In genomic region chr18:34640273-34640672, GRCh38 we compare ENCODE assay signal across 18 cellular contexts.
DNase-seq lines count a peak whose midpoint lies in the region; ATAC-seq, FAIRE-seq and TF ChIP-seq lines count a peak whose summit lies in the region.
"Had no signal": no experiment of that assay in that cellular context is flagged by ENCODE, and none has a peak within 500 bp of the region (broad histone marks: within the 10 kb centered on the region; RNA-seq: fewer than 3 reads in every experiment).

No MANE protein-coding gene starts in this region.

- H3T11ph ChIP-seq in H9 (ENCODE audit: low read length) = no peak overlapping the region

- CTCF ChIA-PET in HepG2 (lab: Yijun Ruan, JAX; ENCODE audit: low intra/inter-chr PET ratio, low total read pairs) (no interaction called here), H1 (lab: Charles Lee; ENCODE audit: partially characterized antibody) (interaction anchor here (0.5 to 1.1 kb wide), 3 partner anchors 21 to 170 kb away, joined by 3 to 4 read pairs (median 3); no protein-coding TSS in a partner anchor)
- CTCF ChIA-PET in activated CD8-positive, alpha-beta T cell treated with anti-CD3 and anti-CD28 coated beads, Interleukin-2, amount 10 ng/mL, durations not matched to agents 7 days and 5 days (lab: Charles Lee) = no interaction called here

- H3K4me2 ChIP-seq in HepG2 (ENCODE audit: low read depth, low read length) (no peak overlapping the region), H9 (ENCODE audit: insufficient read depth, insufficient read length, low read length) (no peak overlapping the region), H1 (ENCODE audit: insufficient read depth in 1 of 2, low read depth in 2 of 2, low read length in 2 of 2) (no peak overlapping the region)

- FAIRE-seq in HepG2 (lab: Jason Lieb, UNC) (no peak), H1 (lab: Jason Lieb, UNC) (no peak)

- H3K79me1 ChIP-seq in H9 (ENCODE audit: insufficient read depth, low read depth, low read length, poor library complexity, severe bottlenecking) = no peaks in the 10 kb centered on the region
- no peaks in the 10 kb centered on the region for H3K79me1 ChIP-seq in H1 (ENCODE audit: low read depth, low read length)

- H3K9me3 ChIP-seq in HepG2 (ENCODE audit: low read length) (no peaks in the 10 kb centered on the region), right lobe of liver (no peaks in the 10 kb centered on the region), H9 (ENCODE audit: control insufficient read depth, low read depth, low read length) (no peaks in the 10 kb centered on the region), H1 (ENCODE audit: insufficient read depth in 2 of 2, low read depth in 1 of 2, low read length in 1 of 2) (no peaks in the 10 kb centered on the region), uterus (no peaks in the 10 kb centered on the region)
- H3K9me3 ChIP-seq: BE2C had no signal

- H4K20me1 ChIP-seq in HepG2 (ENCODE audit: insufficient read depth, low read length) (no peaks in the 10 kb centered on the region; the same call in 1 of the 2 replicates), H9 (ENCODE audit: control insufficient read depth, insufficient read depth, insufficient read length) (no peaks in the 10 kb centered on the region), H1 (replicated peaks in 1 of 2; ENCODE audit: control insufficient read depth in 1 of 2, insufficient read depth in 2 of 2, low read length in 2 of 2) (no peaks in the 10 kb centered on the region)

- H2AFZ ChIP-seq in HepG2 (ENCODE audit: low read length) (no peak overlapping the region), H9 (ENCODE audit: low read length) (no peak overlapping the region), H1 (ENCODE audit: low read length) (no peak overlapping the region)

- H3K79me2 ChIP-seq in HepG2 (ENCODE audit: insufficient read depth, low read length) = no peaks in the 10 kb centered on the region
- H3K79me2 ChIP-seq in H9 (ENCODE audit: insufficient read depth, low read length) = no peaks in the 10 kb centered on the region; the same call in 1 of the 2 replicates
- H3K79me2 ChIP-seq in H1 (ENCODE audit: control insufficient read depth in 1 of 2, insufficient read depth in 2 of 2, low read length in 2 of 2) = no peaks in the 10 kb centered on the region

- no peaks in the 10 kb centered on the region for H3K27me3 Mint-ChIP-seq in H9 (ENCODE audit: low read depth)
- no peaks in the 10 kb centered on the region for H3K27me3 Mint-ChIP-seq in activated CD8-positive, alpha-beta T cell treated with anti-CD3 and anti-CD28 coated beads, Interleukin-2, amount 10 ng/mL, durations not matched to agents 7 days and 5 days (ENCODE audit: low read depth)
- H3K27me3 Mint-ChIP-seq: CD4-positive, CD25-positive, alpha-beta regulatory T cell; CD8-positive, alpha-beta memory T cell; IgD-negative memory B cell had no signal

- H2BK12ac ChIP-seq in H9 (ENCODE audit: insufficient read length, low read depth, low read length) = no peak overlapping the region
- no peak overlapping the region for H2BK12ac ChIP-seq in H1 (ENCODE audit: low read depth, low read length)

- H3K23ac ChIP-seq in H9 (ENCODE audit: insufficient read length, low read depth, low read length) (no peak overlapping the region), H1 (ENCODE audit: insufficient read length) (no peak overlapping the region)

- in situ Hi-C loops in HepG2 (cut with HindIII; ENCODE audit: extremely low pct_ligation_motif_present, low pct_unique_long_range_greater_than_20kb) = no loop called here

- H3K36me3 ChIP-seq in HepG2 (replicated peaks in 1 of 2; ENCODE audit: control insufficient read depth in 1 of 2, insufficient read depth in 2 of 2, low read length in 2 of 2) = no peaks in the 10 kb centered on the region
- no peaks in the 10 kb centered on the region for H3K36me3 ChIP-seq in right lobe of liver
- no peaks in the 10 kb centered on the region for H3K36me3 ChIP-seq in H1 (ENCODE audit: control insufficient read depth in 2 of 4, insufficient read depth in 4 of 4, low read length in 3 of 4)
- no peaks in the 10 kb centered on the region for H3K36me3 ChIP-seq in uterus
- H3K36me3 ChIP-seq: BE2C had no signal

- TF ChIP-seq EP300 in HepG2 (IDR thresholded peaks at IDR 0.05; ENCODE audit: low read depth in 2 of 2, low read length in 2 of 2) (no peak), HepG2 (CRISPR knock-in tag; IDR thresholded peaks at IDR 0.05; ENCODE audit: borderline replicate concordance) (no peak), H1 (IDR thresholded peaks at IDR 0.05; ENCODE audit: borderline replicate concordance in 1 of 2, low read depth in 2 of 2, low read length in 2 of 2) (no peak)

- H4K8ac ChIP-seq in H9 (replicated peaks; ENCODE audit: insufficient read length, low read depth, low read length) (no peak overlapping the region), H1 (ENCODE audit: extremely low read depth, insufficient read depth, low read length) (no peak overlapping the region)

- no peaks in the 10 kb centered on the region for H3K23me2 ChIP-seq in H9 (ENCODE audit: insufficient read length, low read depth, low read length, poor library complexity, severe bottlenecking)
- H3K23me2 ChIP-seq in H1 (ENCODE audit: low read depth, low read length) = no peaks in the 10 kb centered on the region

- no peak overlapping the region for H3K4me3 ChIP-seq in HepG2 (replicated peaks in 1 of 3; ENCODE audit: insufficient read depth in 1 of 3, low read depth in 2 of 3, low read length in 3 of 3)
- no peak overlapping the region for H3K4me3 ChIP-seq in right lobe of liver
- H3K4me3 ChIP-seq in H1 (ENCODE audit: extremely low read depth in 1 of 4, insufficient read depth in 2 of 4, low read depth in 3 of 4, low read length in 4 of 4) = no peak overlapping the region
- no peak overlapping the region for H3K4me3 ChIP-seq in uterus

- H3K27me3 ChIP-seq in HepG2 (ENCODE audit: control insufficient read depth in 1 of 2, insufficient read depth in 2 of 2, low read length in 2 of 2) (no peaks in the 10 kb centered on the region), right lobe of liver (no peaks in the 10 kb centered on the region), H9 (ENCODE audit: insufficient read depth, low read length) (no peaks in the 10 kb centered on the region), H1 (replicated peaks in 1 of 4; ENCODE audit: control insufficient read depth in 3 of 4, extremely low read depth in 1 of 4, insufficient read depth in 3 of 4, low read length in 3 of 4) (no peaks in the 10 kb centered on the region), uterus (no peaks in the 10 kb centered on the region)
- H3K27me3 ChIP-seq: BE2C had no signal

- H2AK5ac ChIP-seq in H9 (ENCODE audit: insufficient read length, low read length) (no peak overlapping the region), H1 (ENCODE audit: low read depth, low read length) (no peak overlapping the region)

- no peak overlapping the region for H3K4ac ChIP-seq in H9 (ENCODE audit: low read depth, low read length)
- H3K4ac ChIP-seq in H1 (replicated peaks; ENCODE audit: insufficient read length, low read depth, low read length) = no peak overlapping the region

- H4K91ac ChIP-seq in H9 (ENCODE audit: insufficient read length, low read depth, low read length) = no peak overlapping the region
- H4K91ac ChIP-seq in H1 (replicated peaks; ENCODE audit: insufficient read length, low read length) = no peak overlapping the region

- BruUV-seq in HepG2 (replicated peaks; lab: Mats Ljungman, UMichigan) = no TSS peak

- 60% methylated on average over 1 of the region's 1 CpG for WGBS in HepG2 (ENCODE audit: low lambda C conversion rate)
- 63% methylated on average over 1 of the region's 1 CpG for WGBS in right lobe of liver (ENCODE audit: insufficient coverage, low coverage, low lambda C conversion rate, missing lambda C conversion rate)
- WGBS in H9 (ENCODE audit: extremely low coverage, insufficient read length, low lambda C conversion rate) = no CpG with 5 or more reads among the region's 1 CpG
- WGBS in H1 (ENCODE audit: extremely low coverage in 1 of 2, insufficient coverage in 1 of 2, insufficient read length in 1 of 2, insufficient replicate concordance in 2 of 2, low coverage in 1 of 2, low lambda C conversion rate in 2 of 2, missing lambda C conversion rate in 1 of 2), 2 experiments = 84% methylated on average over 1 of the region's 1 CpG; no CpG with 5 or more reads in 1 of the 2 experiments

- no peak overlapping the region for H3K14ac ChIP-seq in H9 (ENCODE audit: insufficient read depth, low read length)
- H3K14ac ChIP-seq in H1 (ENCODE audit: insufficient read length) = no peak overlapping the region

- no peaks in the 10 kb centered on the region for H3K9me3 Mint-ChIP-seq in H9
- H3K9me3 Mint-ChIP-seq in activated CD8-positive, alpha-beta T cell treated with anti-CD3 and anti-CD28 coated beads, Interleukin-2, amount 10 ng/mL, durations not matched to agents 7 days and 5 days (ENCODE audit: insufficient read depth) = no peaks in the 10 kb centered on the region
- H3K9me3 Mint-ChIP-seq: CD4-positive, CD25-positive, alpha-beta regulatory T cell; CD8-positive, alpha-beta memory T cell; IgD-negative memory B cell had no signal

- H2BK5ac ChIP-seq in H9 (ENCODE audit: insufficient read length, low read length) = no peak overlapping the region
- H2BK5ac ChIP-seq in H1 (ENCODE audit: low read depth, low read length) = no peak overlapping the region

- H3K27ac Mint-ChIP-seq in H9 = peak overlapping the region in 2 of 3 experiments; percentile 46 to 49; a peak in 1 of 7 replicates
- no peak overlapping the region for H3K27ac Mint-ChIP-seq in activated CD8-positive, alpha-beta T cell treated with anti-CD3 and anti-CD28 coated beads, Interleukin-2, amount 10 ng/mL, durations not matched to agents 7 days and 5 days
- H3K27ac Mint-ChIP-seq: CD4-positive, CD25-positive, alpha-beta regulatory T cell; CD8-positive, alpha-beta memory T cell; IgD-negative memory B cell had no signal

- intact Hi-C loops in HepG2 (cut with micrococcal nuclease; ENCODE audit: unreplicated experiment) = no loop called here
- intact Hi-C loops in right lobe of liver (cut with DNase I) = no loop called here
- intact Hi-C loops in uterus (cut with DNase I; ENCODE audit: low total_unique reads) = no loop called here

- H2BK15ac ChIP-seq in H9 (ENCODE audit: low read depth, low read length) (no peak overlapping the region), H1 (ENCODE audit: low read length) (no peak overlapping the region)

- H3K4me3 Mint-ChIP-seq in H9 = no peak overlapping the region
- no peak overlapping the region for H3K4me3 Mint-ChIP-seq in activated CD8-positive, alpha-beta T cell treated with anti-CD3 and anti-CD28 coated beads, Interleukin-2, amount 10 ng/mL, durations not matched to agents 7 days and 5 days
- H3K4me3 Mint-ChIP-seq: CD4-positive, CD25-positive, alpha-beta regulatory T cell; CD8-positive, alpha-beta memory T cell; IgD-negative memory B cell had no signal

- no peak overlapping the region for H2BK20ac ChIP-seq in H9 (ENCODE audit: low read depth, low read length, poor library complexity, severe bottlenecking)
- no peak overlapping the region for H2BK20ac ChIP-seq in H1 (ENCODE audit: low read length)

- H3K56ac ChIP-seq in H9 (ENCODE audit: insufficient read length, low read depth, low read length) (no peak overlapping the region), H1 (replicated peaks; ENCODE audit: insufficient read length, low read depth, low read length) (no peak overlapping the region)

- H4K5ac ChIP-seq in H9 (ENCODE audit: insufficient read length, low read depth, low read length) = no peak overlapping the region
- no peak overlapping the region for H4K5ac ChIP-seq in H1 (ENCODE audit: insufficient read length, low read depth, low read length)

- DNase-seq in HepG2 (ENCODE audit: low spot score) = no peak
- no peak for DNase-seq in right lobe of liver
- no peak for DNase-seq in H9
- no peak for DNase-seq in H1 (ENCODE audit: low read depth in 1 of 2, low spot score in 2 of 2)
- DNase-seq in activated CD8-positive, alpha-beta T cell treated with anti-CD3 and anti-CD28 coated beads, Interleukin-2, amount 10 ng/mL, durations not matched to agents 7 days and 5 days = no peak
- no peak for DNase-seq in uterus
- DNase-seq: ACHN; BE2C; CD4-positive, CD25-positive, alpha-beta regulatory T cell; CD8-positive, alpha-beta memory T cell; COR-L47; DMS79; GF-D8; HCEC 1CT; KG1 had no signal

- POLR2A ChIA-PET in HepG2 (lab: Yijun Ruan, JAX) (no interaction called here), H1 (lab: Charles Lee; ENCODE audit: partially characterized antibody) (interaction anchor here (1.3 to 2.2 kb wide), 2 partner anchors 13 to 20 kb away, joined by 3 to 6 read pairs; no protein-coding TSS in a partner anchor)
- POLR2A ChIA-PET in activated CD8-positive, alpha-beta T cell treated with anti-CD3 and anti-CD28 coated beads, Interleukin-2, amount 10 ng/mL, durations not matched to agents 7 days and 5 days (lab: Charles Lee) = interaction anchor here (0.6 kb wide), 1 partner anchor 1810 kb away, joined by 3 read pairs; no protein-coding TSS in a partner anchor

- H3K27ac ChIP-seq in HepG2 (ENCODE audit: extremely low read length, insufficient read depth, low read length) (no peak overlapping the region), right lobe of liver (no peak overlapping the region), H9 (ENCODE audit: insufficient read length, low read depth, low read length) (no peak overlapping the region), H1 (ENCODE audit: low read depth, low read length) (no peak overlapping the region), uterus (no peak overlapping the region)
- H3K27ac ChIP-seq: HL-60 had no signal

- H3K36me3 Mint-ChIP-seq in H9 (ENCODE audit: insufficient read depth in 1 of 3, low read depth in 3 of 3) = no peaks in the 10 kb centered on the region; a peak in 1 of 7 replicates
- H3K36me3 Mint-ChIP-seq in activated CD8-positive, alpha-beta T cell treated with anti-CD3 and anti-CD28 coated beads, Interleukin-2, amount 10 ng/mL, durations not matched to agents 7 days and 5 days (ENCODE audit: low read depth) = no peaks in the 10 kb centered on the region
- H3K36me3 Mint-ChIP-seq: CD4-positive, CD25-positive, alpha-beta regulatory T cell; CD8-positive, alpha-beta memory T cell; IgD-negative memory B cell had no signal

- H2BK120ac ChIP-seq in H9 (ENCODE audit: low read depth, low read length, poor library complexity, severe bottlenecking) (no peak overlapping the region), H1 (replicated peaks; ENCODE audit: low read depth, low read length) (no peak overlapping the region)

- no peaks in the 10 kb centered on the region for H3K4me1 ChIP-seq in HepG2 (ENCODE audit: insufficient read depth, low read length)
- no peaks in the 10 kb centered on the region for H3K4me1 ChIP-seq in right lobe of liver
- H3K4me1 ChIP-seq in H9 (ENCODE audit: insufficient read depth, low read length) = peaks cover 4% of the 10 kb centered on the region; the same call in 1 of the 2 replicates
- peaks cover 0 to 5% (median under 1%) of the 10 kb centered on the region in 4 experiments; a peak in 4 of 7 replicates for H3K4me1 ChIP-seq in H1 (replicated peaks in 1 of 4; ENCODE audit: control insufficient read depth in 3 of 4, insufficient read depth in 4 of 4, low read length in 3 of 4)
- no peaks in the 10 kb centered on the region for H3K4me1 ChIP-seq in uterus
- H3K4me1 ChIP-seq: BE2C had no signal

- H3K18ac ChIP-seq in H9 (ENCODE audit: insufficient read length, low read depth, low read length) (no peak overlapping the region), H1 (ENCODE audit: extremely low read depth, low read length) (no peak overlapping the region)

- H3K9ac ChIP-seq in HepG2 (ENCODE audit: insufficient read depth, low read depth, low read length) (no peak overlapping the region), H9 (ENCODE audit: extremely low read depth, insufficient read length, low read length) (no peak overlapping the region), H1 (replicated peaks in 1 of 4; ENCODE audit: extremely low read depth in 1 of 4, low read depth in 3 of 4, low read length in 3 of 4) (no peak overlapping the region)

- no peak for ATAC-seq in HepG2
- ATAC-seq in right lobe of liver = no peak
- ATAC-seq in HG03095 (IDR thresholded peaks at IDR 0.05; ENCODE audit: unreplicated experiment) = no peak
- ATAC-seq in activated CD8-positive, alpha-beta T cell treated with anti-CD3 and anti-CD28 coated beads, Interleukin-2, amount 10 ng/mL, durations not matched to agents 7 days and 5 days = no peak

- peaks cover 14 to 16% of the 10 kb centered on the region in 2 experiments for H3K4me1 Mint-ChIP-seq in H9
- no peaks in the 10 kb centered on the region for H3K4me1 Mint-ChIP-seq in activated CD8-positive, alpha-beta T cell treated with anti-CD3 and anti-CD28 coated beads, Interleukin-2, amount 10 ng/mL, durations not matched to agents 7 days and 5 days (ENCODE audit: low read depth)
- H3K4me1 Mint-ChIP-seq: CD4-positive, CD25-positive, alpha-beta regulatory T cell; CD8-positive, alpha-beta memory T cell; IgD-negative memory B cell had no signal

- TF ChIP-seq RAD21 in HepG2 (CRISPR knock-in tag; IDR thresholded peaks at IDR 0.05) (no peak), H1 (IDR thresholded peaks at IDR 0.05 in 1 of 2, conservative IDR thresholded peaks at IDR 0.05 in 1 of 2; ENCODE audit: low read depth in 2 of 2, low read length in 2 of 2) (no peak)

- TF ChIP-seq POLR2A in HepG2 (IDR thresholded peaks at IDR 0.05; ENCODE audit: insufficient read depth in 1 of 2, low read depth in 2 of 2, low read length in 2 of 2) = no peak
- no peak for TF ChIP-seq POLR2A in right lobe of liver (IDR thresholded peaks at IDR 0.05)
- TF ChIP-seq POLR2A in H1 (IDR thresholded peaks at IDR 0.05; ENCODE audit: control extremely low read depth in 1 of 2, low read depth in 2 of 2, low read length in 2 of 2) = no peak
- TF ChIP-seq POLR2A in uterus (IDR thresholded peaks at IDR 0.05) = no peak

- TF ChIP-seq CTCF in HepG2 (CRISPR knock-in tag; IDR thresholded peaks at IDR 0.05) = no peak
- TF ChIP-seq CTCF in right lobe of liver (IDR thresholded peaks at IDR 0.05) = no peak
- no peak for TF ChIP-seq CTCF in H9 (conservative IDR thresholded peaks at IDR 0.05)
- TF ChIP-seq CTCF in H1 (IDR thresholded peaks at IDR 0.05; ENCODE audit: control extremely low read depth in 1 of 3, insufficient read depth in 1 of 3, low read depth in 1 of 3, low read length in 3 of 3) = no peak
- no peak for TF ChIP-seq CTCF in uterus (IDR thresholded peaks at IDR 0.05)

Comparison
In these comparisons a context has a peak if more than half of its experiments do, and no peak if none do; other contexts are left out.
1. Of the 41 proteins assayed by ChIP-seq in both HepG2 and H1: peak only in HepG2: none; only in H1: none; in both: MAFK; in neither: 40.